Comparison of ENCODE assay signal across 24 cellular contexts in the genomic region with DNA sequence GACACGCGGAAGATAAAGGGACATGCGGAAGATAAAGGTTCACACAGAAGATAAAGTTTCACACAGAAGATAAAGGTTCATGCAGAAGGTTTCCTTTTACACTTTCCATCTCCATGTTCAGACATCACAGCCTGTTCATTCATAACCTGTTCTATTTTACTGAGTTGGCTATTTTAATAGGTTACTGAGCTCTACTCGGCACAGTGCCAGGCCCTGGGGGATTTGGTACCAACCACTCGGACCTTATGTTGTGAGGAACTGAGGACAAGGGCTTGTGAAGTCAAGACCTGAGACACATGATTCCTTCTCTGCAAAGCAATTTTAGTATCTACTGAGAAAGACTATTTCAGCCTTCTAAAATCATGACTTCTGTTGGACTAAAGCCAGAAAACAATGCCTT.
A peak's percentile ranks its signal among the peaks of the same experiment; 100 is the strongest.
DNase-seq lines count a peak whose midpoint lies in the region; ATAC-seq, FAIRE-seq and TF ChIP-seq lines count a peak whose summit lies in the region.
"Had no signal": no experiment of that assay in that cellular context is flagged by ENCODE, and none has a peak within 500 bp of the region (broad histone marks: within the 10 kb centered on the region; RNA-seq: fewer than 3 reads in every experiment).

No MANE protein-coding gene starts in this region.

- in situ Hi-C loops in K562 (cut with MboI), result no loop called here
- in situ Hi-C loops in transverse colon (cut with MboI; ENCODE audit: low pct_ligation_motif_present in 1 of 4, low pct_unique_long_range_greater_than_20kb in 1 of 4, low sequenced_read_pairs in 3 of 4), result no loop called here

- no peak for TF ChIP-seq CTCF in K562 (IDR thresholded peaks at IDR 0.05 in 2 of 3, conservative IDR thresholded peaks at IDR 0.05 in 1 of 3; ENCODE audit: insufficient read depth in 2 of 3, low read depth in 1 of 3, low read length in 3 of 3)
- TF ChIP-seq CTCF in endodermal cell (conservative IDR thresholded peaks at IDR 0.05), result no peak
- no peak for TF ChIP-seq CTCF in pancreas (IDR thresholded peaks at IDR 0.05)
- TF ChIP-seq CTCF in transverse colon (IDR thresholded peaks at IDR 0.05), result no peak

- no peak overlapping the region for H3K4me3 Mint-ChIP-seq in endodermal cell
- H3K4me3 Mint-ChIP-seq: B cell; CD4-positive, alpha-beta T cell; CD8-positive, alpha-beta memory T cell had no signal

- no peak for TF ChIP-seq EP300 in K562 (IDR thresholded peaks at IDR 0.05; ENCODE audit: low read length)
- TF ChIP-seq EP300 in transverse colon (IDR thresholded peaks at IDR 0.05; ENCODE audit: low read depth), result no peak

- H3K27me3 ChIP-seq in K562 (ENCODE audit: control insufficient read depth in 2 of 2, insufficient read depth in 2 of 2, low read length in 2 of 2), result peaks cover 14 to 43% of the 10 kb centered on the region in 2 experiments; a peak in 3 of 5 replicates
- no peaks in the 10 kb centered on the region for H3K27me3 ChIP-seq in endodermal cell (ENCODE audit: control insufficient read depth, insufficient read depth, low read length, poor library complexity, severe bottlenecking)
- peaks cover 0 to 6% (median 0%) of the 10 kb centered on the region in 4 donors for H3K27me3 ChIP-seq in pancreas
- no peaks in the 10 kb centered on the region for H3K27me3 ChIP-seq in transverse colon
- H3K27me3 ChIP-seq: BLaER1 treated with 17β-estradiol and CSF1 and Interleukin-3, amounts not matched to agents 10 nM and 100 nM had no signal

- H3K27ac Mint-ChIP-seq in endodermal cell, result no peak overlapping the region
- H3K27ac Mint-ChIP-seq: B cell; CD4-positive, alpha-beta T cell; CD8-positive, alpha-beta memory T cell had no signal

- no peak for TF ChIP-seq RAD21 in K562 (CRISPR knock-in tag; conservative IDR thresholded peaks at IDR 0.05 in 1 of 2, IDR thresholded peaks at IDR 0.05 in 1 of 2)

- no peak overlapping the region for H3K27ac ChIP-seq in K562 (ENCODE audit: extremely low read depth, low read depth, low read length)
- no peak overlapping the region for H3K27ac ChIP-seq in endodermal cell (ENCODE audit: low read depth, low read length)
- no peak overlapping the region for H3K27ac ChIP-seq in pancreas
- H3K27ac ChIP-seq in transverse colon, result no peak overlapping the region
- H3K27ac ChIP-seq: 22Rv1; A549; BLaER1 treated with 17β-estradiol and CSF1 and Interleukin-3, amounts not matched to agents 10 nM and 100 nM; C4-2B had no signal

- no peak for TF ChIP-seq POLR2A in K562 (conservative IDR thresholded peaks at IDR 0.05)
- TF ChIP-seq POLR2A in transverse colon (IDR thresholded peaks at IDR 0.05), result no peak

- H3K9me3 ChIP-seq in K562 (replicated peaks; ENCODE audit: control insufficient read depth, insufficient read depth, low read depth, low read length) (no peaks in the 10 kb centered on the region), endodermal cell (ENCODE audit: control insufficient read depth, low read length) (peaks cover 44% of the 10 kb centered on the region), pancreas (no peaks in the 10 kb centered on the region), transverse colon (no peaks in the 10 kb centered on the region)

- peaks cover 3% of the 10 kb centered on the region for H3K4me1 Mint-ChIP-seq in endodermal cell
- H3K4me1 Mint-ChIP-seq: B cell; CD8-positive, alpha-beta memory T cell had no signal

- no peak for DNase-seq in K562 (ENCODE audit: extremely low read depth in 1 of 4, low spot score in 3 of 4)
- DNase-seq in endodermal cell, result no peak
- peak in 5 of 6 donors; percentile 51 to 79 (median 69) for DNase-seq in pancreas
- no peak for DNase-seq in transverse colon
- DNase-seq in activated naive CD4-positive, alpha-beta T cell treated with anti-CD3 and anti-CD28 coated beads, Interleukin-2, amount 50 U/mL, for 16 hours, result no peak
- DNase-seq: AML-193; CD4-positive, alpha-beta T cell; CD8-positive, alpha-beta memory T cell; COR-L47; DMS 273 treated with DMSO at 0.1 percent for 48 hours; DMS153; DMS53; DMS79; DND-41; EL; GDM1 had no signal

- H3K4me3 ChIP-seq in K562, result no peak overlapping the region
- peak overlapping the region; percentile 27 for H3K4me3 ChIP-seq in endodermal cell (ENCODE audit: low read length)
- no peak overlapping the region for H3K4me3 ChIP-seq in pancreas
- no peak overlapping the region for H3K4me3 ChIP-seq in transverse colon
- H3K4me3 ChIP-seq: A549; BLaER1 treated with 17β-estradiol and CSF1 and Interleukin-3, amounts not matched to agents 10 nM and 100 nM; GM12878 had no signal

- H3K4me1 ChIP-seq in K562 (replicated peaks in 1 of 2; ENCODE audit: control insufficient read depth in 2 of 2, insufficient read depth in 2 of 2, low read length in 2 of 2), result no peaks in the 10 kb centered on the region
- no peaks in the 10 kb centered on the region for H3K4me1 ChIP-seq in endodermal cell (ENCODE audit: control insufficient read depth, insufficient read depth, low read length)
- H3K4me1 ChIP-seq in pancreas, result no peaks in the 10 kb centered on the region
- no peaks in the 10 kb centered on the region for H3K4me1 ChIP-seq in transverse colon
- H3K4me1 ChIP-seq: A549 had no signal

- no peaks in the 10 kb centered on the region for H3K36me3 ChIP-seq in K562 (ENCODE audit: control insufficient read depth, insufficient read depth, low read length)
- no peaks in the 10 kb centered on the region for H3K36me3 ChIP-seq in endodermal cell (ENCODE audit: control insufficient read depth, insufficient read depth, low read length)
- H3K36me3 ChIP-seq in pancreas, result no peaks in the 10 kb centered on the region
- H3K36me3 ChIP-seq in transverse colon, result no peaks in the 10 kb centered on the region

- CTCF ChIA-PET in K562 (lab: Yijun Ruan, JAX; ENCODE audit: low intra/inter-chr PET ratio), result no interaction called here

- H3K9ac ChIP-seq in K562 (ENCODE audit: insufficient read depth in 1 of 2, low read depth in 2 of 2, low read length in 2 of 2) (no peak overlapping the region), endodermal cell (ENCODE audit: extremely low read depth, low read length, poor library complexity, severe bottlenecking) (no peak overlapping the region)
- H3K9ac ChIP-seq: BLaER1 treated with 17β-estradiol and CSF1 and Interleukin-3, amounts not matched to agents 10 nM and 100 nM had no signal

- WGBS in K562 (ENCODE audit: insufficient coverage, low coverage, missing lambda C conversion rate), result 22% methylated on average over 5 of the region's 5 CpGs
- 95 to 96% methylated on average over 3 to 5 of the region's 5 CpGs for WGBS in endodermal cell (ENCODE audit: insufficient coverage in 1 of 2, insufficient read length in 1 of 2), 2 experiments
- 12 to 13% methylated on average over 5 of the region's 5 CpGs for WGBS in pancreas, 2 donors
- WGBS in transverse colon (ENCODE audit: low coverage in 1 of 2), 2 donors, result 78 to 85% methylated on average over 3 to 5 of the region's 5 CpGs

- no peak overlapping the region for H2AFZ ChIP-seq in K562 (ENCODE audit: low read depth, low read length)

- POLR2A ChIA-PET in K562 (lab: Yijun Ruan, JAX), result no interaction called here

- peaks cover 5% of the 10 kb centered on the region for H3K27me3 Mint-ChIP-seq in endodermal cell (ENCODE audit: insufficient read depth)

- peaks cover 19% of the 10 kb centered on the region for H3K9me3 Mint-ChIP-seq in endodermal cell

- ATAC-seq in K562, result no peak
- ATAC-seq in pancreas, result peak in 3 of 4 donors; percentile 42 to 77 (median 76)
- ATAC-seq: A549, GM12878 had no signal

- H3K4me2 ChIP-seq in K562 (ENCODE audit: insufficient read depth, low read length), result no peak overlapping the region
- H3K4me2 ChIP-seq: A549; BLaER1 treated with 17β-estradiol and CSF1 and Interleukin-3, amounts not matched to agents 10 nM and 100 nM had no signal

- no peaks in the 10 kb centered on the region for H4K20me1 ChIP-seq in K562 (replicated peaks; ENCODE audit: control insufficient read depth, insufficient read depth, low read length)
- H4K20me1 ChIP-seq: BLaER1 treated with 17β-estradiol and CSF1 and Interleukin-3, amounts not matched to agents 10 nM and 100 nM had no signal

- no peaks in the 10 kb centered on the region for H3K36me3 Mint-ChIP-seq in endodermal cell (ENCODE audit: low read depth)

- no peaks in the 10 kb centered on the region for H3K79me2 ChIP-seq in K562 (ENCODE audit: control insufficient read depth, insufficient read depth, low read length)

- no TSS peak for BruUV-seq in K562 (replicated peaks; lab: Mats Ljungman, UMichigan)

- no peaks in the 10 kb centered on the region for H3K9me1 ChIP-seq in K562 (ENCODE audit: control insufficient read depth, insufficient read depth, low read length)

- FAIRE-seq in K562 (lab: Jason Lieb, UNC), result no peak
- no peak for FAIRE-seq in pancreas (lab: Jason Lieb, UNC)
- FAIRE-seq: A549, GM12878, GM12892, GM18507 had no signal

- intact Hi-C loops in K562 (cut with micrococcal nuclease), result no loop called here
- intact Hi-C loops in pancreas (cut with DNase I), result no loop called here
- intact Hi-C loops in transverse colon (cut with DNase I; ENCODE audit: low total_unique reads), result no loop called here

TF ChIP-seq in K562, 482 proteins besides CTCF, POLR2A, EP300 and RAD21:
- TF ChIP-seq ASH1L (IDR thresholded peaks at IDR 0.05; ENCODE audit: borderline replicate concordance, low read depth, partially characterized antibody) (no peak), NFIC (IDR thresholded peaks at IDR 0.05) (peak; percentile 26; the same call in 1 of the 2 replicates)
TF ChIP-seq in K562: peak in this region for 1.

Comparison
In these comparisons a context has a peak if more than half of its experiments do, and no peak if none do; other contexts are left out.
1. DNase-seq: peak in pancreas (5 of 6); none in K562 (0 of 4), endodermal cell (single experiment), transverse colon (single experiment) and activated naive CD4-positive, alpha-beta T cell treated with anti-CD3 and anti-CD28 coated beads, Interleukin-2, amount 50 U/mL, for 16 hours (single experiment).